Comparison of ENCODE assay signal across 8 cellular contexts in genomic region chr2:183078163-183078466, GRCh38. TPM values are rescaled to one million over a fixed set of nuclear protein-coding genes. Genes with fewer than 3 reads are reported as not detected.
A peak's percentile ranks its signal among the peaks of the same experiment; 100 is the strongest.
DNase-seq lines count a peak whose midpoint lies in the region; ATAC-seq and TF ChIP-seq lines count a peak whose summit lies in the region.

No MANE protein-coding gene starts in this region.

- peaks cover 13% of the 10 kb centered on the region; the same call in 1 of the 2 replicates for H3K4me1 ChIP-seq in HUES6 (ENCODE audit: control insufficient read depth, insufficient read depth, low read length)

- in situ Hi-C loops in astrocyte of the cerebellum (cut with HindIII; ENCODE audit: low sequenced_read_pairs), result no loop called here

- no peaks in the 10 kb centered on the region for H3K9me3 ChIP-seq in HUES6 (ENCODE audit: control insufficient read depth, insufficient read depth, low read depth, low read length)

- H3K27me3 Mint-ChIP-seq in immature natural killer cell (ENCODE audit: low read depth in 3 of 3), result peaks cover 0 to 7% (median 6%) of the 10 kb centered on the region in 3 donors
- H3K27me3 Mint-ChIP-seq in stimulated activated naive CD8-positive, alpha-beta T cell treated with anti-CD3 and anti-CD28 coated beads, Interleukin-15, amount 100 ng/mL, for 72 hours, result no peaks in the 10 kb centered on the region

- H3K27me3 ChIP-seq in HUES6 (ENCODE audit: control insufficient read depth, insufficient read depth, low read length), result no peaks in the 10 kb centered on the region

- peak overlapping the region; percentile 10 for H3K9ac ChIP-seq in HUES6 (ENCODE audit: low read length)

- no peak for TF ChIP-seq CTCF in astrocyte of the cerebellum (IDR thresholded peaks at IDR 0.05; ENCODE audit: low read depth, low read length, missing control alignments)

- peak overlapping the region; percentile 94 to 98 (median 96) for H3K4me3 Mint-ChIP-seq in immature natural killer cell
- peak overlapping the region; percentile 90 to 96 for H3K4me3 Mint-ChIP-seq in stimulated activated naive CD8-positive, alpha-beta T cell treated with anti-CD3 and anti-CD28 coated beads, Interleukin-15, amount 100 ng/mL, for 72 hours

- peak overlapping the region; percentile 68 to 88 (median 83) for H3K27ac Mint-ChIP-seq in immature natural killer cell
- no peak overlapping the region for H3K27ac Mint-ChIP-seq in stimulated activated naive CD8-positive, alpha-beta T cell treated with anti-CD3 and anti-CD28 coated beads, Interleukin-15, amount 100 ng/mL, for 72 hours

- peaks cover 10 to 19% of the 10 kb centered on the region in 2 donors for H3K4me1 Mint-ChIP-seq in immature natural killer cell
- no peaks in the 10 kb centered on the region for H3K4me1 Mint-ChIP-seq in stimulated activated naive CD8-positive, alpha-beta T cell treated with anti-CD3 and anti-CD28 coated beads, Interleukin-15, amount 100 ng/mL, for 72 hours

- H3K27ac ChIP-seq in HUES6 (ENCODE audit: low read depth, low read length), result no peak overlapping the region

- H3K4me3 ChIP-seq in HUES6 (ENCODE audit: low read depth, low read length) (peak overlapping the region; percentile 71), astrocyte of the cerebellum (ENCODE audit: low read depth, low read length) (peak overlapping the region; percentile 67)

- DNase-seq in CD1c-positive myeloid dendritic cell (ENCODE audit: extremely low spot score), result peak; percentile 37
- DNase-seq in astrocyte of the cerebellum (ENCODE audit: low read depth), result no peak
- DNase-seq in immature natural killer cell, result no peak
- no peak for DNase-seq in stimulated activated naive CD8-positive, alpha-beta T cell treated with anti-CD3 and anti-CD28 coated beads, Interleukin-15, amount 100 ng/mL, for 72 hours
- no peak for DNase-seq in T-helper 9 cell
- no peak for DNase-seq in retina

- H3K36me3 Mint-ChIP-seq in immature natural killer cell, result no peaks in the 10 kb centered on the region

- ATAC-seq in stimulated activated naive CD8-positive, alpha-beta T cell treated with anti-CD3 and anti-CD28 coated beads, Interleukin-15, amount 100 ng/mL, for 72 hours, result no peak
- no peak for ATAC-seq in GM19351 (IDR thresholded peaks at IDR 0.05; ENCODE audit: unreplicated experiment)

- H3K36me3 ChIP-seq in HUES6 (ENCODE audit: control insufficient read depth, insufficient read depth, low read length), result no peaks in the 10 kb centered on the region

- H3K9me3 Mint-ChIP-seq in immature natural killer cell, result no peaks in the 10 kb centered on the region
- H3K9me3 Mint-ChIP-seq in stimulated activated naive CD8-positive, alpha-beta T cell treated with anti-CD3 and anti-CD28 coated beads, Interleukin-15, amount 100 ng/mL, for 72 hours, result no peaks in the 10 kb centered on the region

RNA-seq across cellular contexts. Expression of gene DUSP19, which starts 0.4 kb away (rescaled TPM):
- 1 to 10 TPM in 1 of 3 donors, under 1 TPM in 1, not detected in 1; 0.91 to 1.3 TPM for polyA plus RNA-seq in immature natural killer cell

RNA-seq across cellular contexts. Expression of gene NCKAP1, which starts 39.9 kb away (rescaled TPM):
- polyA plus RNA-seq in immature natural killer cell, result 1 to 10 TPM in 2 of 3 donors, under 1 TPM in 1; 0.52 to 3.7 (median 2.2) TPM

RNA-seq across cellular contexts. Expression of gene NUP35, which starts 46.1 kb away (rescaled TPM):
- polyA plus RNA-seq in immature natural killer cell, result 1 to 10 TPM; 2.4 to 6.1 (median 5.0) TPM

Comparison
In these comparisons a context has a peak if more than half of its experiments do, and no peak if none do; other contexts are left out.
1. H3K27ac Mint-ChIP-seq: peak in immature natural killer cell (6 of 6); none in stimulated activated naive CD8-positive, alpha-beta T cell treated with anti-CD3 and anti-CD28 coated beads, Interleukin-15, amount 100 ng/mL, for 72 hours (0 of 2).